ENCODE assay signal across 15 cellular contexts in genomic region chr2:183207110-183207509, GRCh38.
A peak's percentile ranks its signal among the peaks of the same experiment; 100 is the strongest.
DNase-seq lines count a peak whose midpoint lies in the region; ATAC-seq and TF ChIP-seq lines count a peak whose summit lies in the region.
"Had no signal": no experiment of that assay in that cellular context is flagged by ENCODE, and none has a peak within 500 bp of the region (broad histone marks: within the 10 kb centered on the region; RNA-seq: fewer than 3 reads in every experiment).

No MANE protein-coding gene starts in this region.

- DNase-seq in SK-N-SH (no peak), LoVo (ENCODE audit: low spot score) (peak; percentile 31), choroid plexus epithelial cell (ENCODE audit: low read depth) (peak; percentile 70), progenitor cell of endocrine pancreas (ENCODE audit: low spot score, unreplicated experiment) (no peak), NOMO-1 treated with DMSO at 0.1 percent for 48 hours (lab: John Stamatoyannopoulos, UW; ENCODE audit: unreplicated experiment) (no peak)
- DNase-seq: activated naive CD8-positive, alpha-beta T cell treated with anti-CD3 and anti-CD28 coated beads, Interleukin-2, amount 50 U/mL, for 24 hours; dorsolateral prefrontal cortex; left cardiac atrium; MM.1S; NCI-H446 treated with DMSO at 0.1 percent for 48 hours; transverse colon had no signal

- H3K36me3 ChIP-seq in SK-N-SH (replicated peaks in 1 of 2; ENCODE audit: control insufficient read depth in 1 of 2, insufficient read depth in 2 of 2, low read length in 1 of 2): peaks cover 0 to 4% of the 10 kb centered on the region in 2 experiments
- H3K36me3 ChIP-seq: transverse colon had no signal

- H3K4me1 ChIP-seq in SK-N-SH (ENCODE audit: control insufficient read depth in 1 of 2, insufficient read depth in 2 of 2, low read depth in 1 of 2, low read length in 1 of 2): no peaks in the 10 kb centered on the region
- H3K4me1 ChIP-seq: transverse colon had no signal

- no peak overlapping the region for H3K4me3 Mint-ChIP-seq in progenitor cell of endocrine pancreas (ENCODE audit: low read depth)
- H3K4me3 Mint-ChIP-seq: activated naive CD8-positive, alpha-beta T cell treated with anti-CD3 and anti-CD28 coated beads, Interleukin-2, amount 50 U/mL, for 24 hours had no signal

- peak overlapping the region; percentile 4 for H3K27ac Mint-ChIP-seq in progenitor cell of endocrine pancreas
- H3K27ac Mint-ChIP-seq: activated naive CD8-positive, alpha-beta T cell treated with anti-CD3 and anti-CD28 coated beads, Interleukin-2, amount 50 U/mL, for 24 hours had no signal

- H3K9me3 Mint-ChIP-seq in progenitor cell of endocrine pancreas (ENCODE audit: low read depth): peaks cover 20% of the 10 kb centered on the region

- H3K27me3 Mint-ChIP-seq in progenitor cell of endocrine pancreas: no peaks in the 10 kb centered on the region
- H3K27me3 Mint-ChIP-seq: activated naive CD8-positive, alpha-beta T cell treated with anti-CD3 and anti-CD28 coated beads, Interleukin-2, amount 50 U/mL, for 24 hours had no signal

- H2AFZ ChIP-seq in SK-N-SH (ENCODE audit: low read depth): no peak overlapping the region

- H3F3A ChIP-seq in SK-N-SH (replicated peaks; ENCODE audit: insufficient read depth): no peaks in the 10 kb centered on the region

- no peaks in the 10 kb centered on the region for H3K9me2 ChIP-seq in SK-N-SH

- no peaks in the 10 kb centered on the region for H3K27me3 ChIP-seq in SK-N-SH (ENCODE audit: insufficient read depth)
- H3K27me3 ChIP-seq: dorsolateral prefrontal cortex, transverse colon had no signal

- peak; percentile 28; the same call in 2 of the 3 replicates for ATAC-seq in SK-N-SH treated with all-trans-retinoic acid at 6 μM for 48 hours
- no peak for ATAC-seq in HG02798 (IDR thresholded peaks at IDR 0.05; ENCODE audit: poor library complexity, unreplicated experiment)
- no peak for ATAC-seq in GM19452 (IDR thresholded peaks at IDR 0.05; ENCODE audit: unreplicated experiment)
- ATAC-seq: activated naive CD8-positive, alpha-beta T cell treated with anti-CD3 and anti-CD28 coated beads, Interleukin-2, amount 50 U/mL, for 24 hours; Panc1 had no signal

- H3K4me1 Mint-ChIP-seq in progenitor cell of endocrine pancreas (ENCODE audit: low read depth): no peaks in the 10 kb centered on the region
- H3K4me1 Mint-ChIP-seq: activated naive CD8-positive, alpha-beta T cell treated with anti-CD3 and anti-CD28 coated beads, Interleukin-2, amount 50 U/mL, for 24 hours had no signal

- no peaks in the 10 kb centered on the region for H3K79me2 ChIP-seq in SK-N-SH (ENCODE audit: insufficient read depth)

- H3K4me3 ChIP-seq in SK-N-SH (ENCODE audit: low read depth in 2 of 2, low read length in 1 of 2): no peak overlapping the region
- no peak overlapping the region for H3K4me3 ChIP-seq in choroid plexus epithelial cell (ENCODE audit: low read depth, low read length)
- H3K4me3 ChIP-seq: dorsolateral prefrontal cortex, transverse colon had no signal

- WGBS in SK-N-SH (ENCODE audit: low lambda C conversion rate): 97% methylated on average over 1 of the region's 1 CpG

- POLR2A ChIA-PET in SK-N-SH (lab: Yijun Ruan, JAX): no interaction called here

- no peak overlapping the region for H3K4me2 ChIP-seq in SK-N-SH

- H3K9me3 ChIP-seq in SK-N-SH: 0 out of 2 replicates have a peak, but pooled peaks cover 8% of the 10 kb centered on the region
- H3K9me3 ChIP-seq: transverse colon had no signal

- no peak for TF ChIP-seq EP300 in SK-N-SH (IDR thresholded peaks at IDR 0.05; ENCODE audit: borderline replicate concordance in 1 of 2, low read depth in 1 of 2, low read length in 1 of 2)

- no peak overlapping the region for H3K27ac ChIP-seq in SK-N-SH (ENCODE audit: low read depth in 2 of 2, low read length in 1 of 2)
- H3K27ac ChIP-seq: dorsolateral prefrontal cortex, transverse colon had no signal

- peaks cover 16% of the 10 kb centered on the region for H3K36me3 Mint-ChIP-seq in progenitor cell of endocrine pancreas (ENCODE audit: insufficient read depth)

- H3K9ac ChIP-seq in SK-N-SH: no peak overlapping the region

- CTCF ChIA-PET in SK-N-SH (lab: Yijun Ruan, JAX): interaction anchor here (1.0 kb wide), 1 partner anchor 13 kb away, joined by 3 read pairs; no protein-coding TSS in a partner anchor

- H4K20me1 ChIP-seq in SK-N-SH (ENCODE audit: insufficient read depth): no peaks in the 10 kb centered on the region

- TF ChIP-seq CTCF in SK-N-SH (IDR thresholded peaks at IDR 0.05) (no peak), choroid plexus epithelial cell (conservative IDR thresholded peaks at IDR 0.05; ENCODE audit: low read depth, low read length) (no peak), progenitor cell of endocrine pancreas (IDR thresholded peaks at IDR 0.05; ENCODE audit: unreplicated experiment) (no peak)

- no peak for TF ChIP-seq RAD21 in SK-N-SH (IDR thresholded peaks at IDR 0.05; ENCODE audit: low read length)

TF ChIP-seq in SK-N-SH treated with all-trans-retinoic acid at 6 μM for 48 hours, 23 proteins besides CTCF, POLR2A, EP300 and RAD21:
- TF ChIP-seq TCF4 (CRISPR knock-in tag; IDR thresholded peaks at IDR 0.05; ENCODE audit: borderline replicate concordance) (no peak), SNAI2 (CRISPR knock-in tag; IDR thresholded peaks at IDR 0.05) (no peak), TSHZ2 (CRISPR knock-in tag; IDR thresholded peaks at IDR 0.05) (no peak), ZNF8 (CRISPR knock-in tag; IDR thresholded peaks at IDR 0.05) (no peak)
TF ChIP-seq in SK-N-SH treated with all-trans-retinoic acid at 6 μM for 48 hours: peak in this region for 0.

TF ChIP-seq in SK-N-SH, 30 proteins besides CTCF, POLR2A, EP300 and RAD21:
- TF ChIP-seq RXRA (IDR thresholded peaks at IDR 0.05; ENCODE audit: borderline replicate concordance, low read depth) (no peak), RCOR1 (IDR thresholded peaks at IDR 0.05; ENCODE audit: low read length) (no peak), USF1 (IDR thresholded peaks at IDR 0.05; ENCODE audit: borderline replicate concordance, low read depth) (no peak), GABPA (IDR thresholded peaks at IDR 0.05; ENCODE audit: low read depth) (no peak)

Comparison
In these comparisons a context has a peak if more than half of its experiments do, and no peak if none do; other contexts are left out.
1. DNase-seq: peak in LoVo (single experiment) and choroid plexus epithelial cell (single experiment); none in SK-N-SH (single experiment), progenitor cell of endocrine pancreas (single experiment) and NOMO-1 treated with DMSO at 0.1 percent for 48 hours (single experiment).